In the genomic region with DNA sequence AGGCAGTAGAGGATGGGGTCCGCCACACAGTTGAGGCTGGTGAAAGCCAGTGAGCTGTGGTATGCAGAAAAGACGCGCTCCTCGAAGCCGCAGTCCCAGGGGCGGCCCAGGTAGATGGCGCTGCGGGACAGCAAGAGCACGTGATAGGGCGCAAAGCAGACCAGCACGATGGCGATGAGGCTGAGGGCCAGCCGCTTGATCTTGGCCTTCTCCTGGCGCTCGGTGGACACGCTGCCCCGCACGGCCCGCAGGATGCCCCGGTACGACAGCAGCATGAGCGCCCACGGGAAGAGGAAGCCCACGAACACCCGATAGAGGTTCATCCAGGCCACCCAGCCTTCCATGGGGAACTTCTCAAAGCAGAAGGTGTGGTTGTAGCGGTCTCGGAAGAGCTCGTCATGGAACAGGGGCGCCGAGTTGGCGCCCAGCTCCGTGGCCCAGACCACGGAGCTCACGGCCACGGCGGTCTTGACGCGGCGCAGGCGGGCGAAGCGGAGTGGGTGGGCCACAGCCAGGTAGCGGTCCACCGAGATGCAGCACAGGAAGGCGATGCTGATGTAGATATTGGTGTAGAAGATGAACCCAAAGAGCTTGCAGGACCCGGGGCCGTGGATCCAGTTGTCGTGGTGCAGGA, we compare ENCODE assay signal across 9 cellular contexts. TPM values are rescaled to one million over a fixed set of nuclear protein-coding genes. Genes with fewer than 3 reads are reported as not detected.
DNase-seq lines count a peak whose midpoint lies in the region; ATAC-seq, FAIRE-seq and TF ChIP-seq lines count a peak whose summit lies in the region.
"Had no signal": no experiment of that assay in that cellular context is flagged by ENCODE, and none has a peak within 500 bp of the region (broad histone marks: within the 10 kb centered on the region; RNA-seq: fewer than 3 reads in every experiment).

No MANE protein-coding gene starts in this region.

- no peaks in the 10 kb centered on the region for H3K9me3 Mint-ChIP-seq in HFFc6
- H3K9me3 Mint-ChIP-seq: dendritic cell treated with granulocyte-macrophage colony-stimulating factor and Interleukin-4, amounts not matched to agents 40 ng/mL and 50 ng/mL, for 4 days had no signal

- H3K27me3 ChIP-seq in BE2C: no peaks in the 10 kb centered on the region
- no peaks in the 10 kb centered on the region for H3K27me3 ChIP-seq in small intestine (ENCODE audit: control insufficient read depth in 2 of 2, insufficient read depth in 2 of 2, low read length in 2 of 2)

- no peak overlapping the region for H3K27ac Mint-ChIP-seq in HFFc6
- H3K27ac Mint-ChIP-seq: dendritic cell treated with granulocyte-macrophage colony-stimulating factor and Interleukin-4, amounts not matched to agents 40 ng/mL and 50 ng/mL, for 4 days had no signal

- H3K36me3 ChIP-seq in BE2C (no peaks in the 10 kb centered on the region), small intestine (ENCODE audit: control insufficient read depth in 2 of 2, insufficient read depth in 2 of 2, low read length in 2 of 2) (no peaks in the 10 kb centered on the region)

- H3K4me3 ChIP-seq in BE2C (ENCODE audit: low read depth, low read length) (no peak overlapping the region), fibroblast of pulmonary artery (replicated peaks; ENCODE audit: low read depth, low read length) (no peak overlapping the region), small intestine (ENCODE audit: low read depth in 1 of 2, low read length in 2 of 2) (no peak overlapping the region)

- peaks cover 17% of the 10 kb centered on the region for H3K4me1 Mint-ChIP-seq in HFFc6 (ENCODE audit: low read depth)

- no peaks in the 10 kb centered on the region; the same call in none of the 2 replicates for H3K27me3 Mint-ChIP-seq in HFFc6 (ENCODE audit: insufficient read depth)

- no peak for ATAC-seq in HG03159 (IDR thresholded peaks at IDR 0.05; ENCODE audit: unreplicated experiment)

- H3K9me3 ChIP-seq in BE2C (no peaks in the 10 kb centered on the region), small intestine (ENCODE audit: control insufficient read depth, low read depth) (no peaks in the 10 kb centered on the region)

- 52 to 54% (median 53%) methylated on average over 45 to 48 of the region's 48 CpGs for whole genome bisulfite sequencing in small intestine, 3 donors

- no peak for FAIRE-seq in small intestine (lab: Jason Lieb, UNC)

- H3K4me1 ChIP-seq in BE2C (no peaks in the 10 kb centered on the region), small intestine (ENCODE audit: control insufficient read depth in 2 of 2, insufficient read depth in 1 of 2, low read depth in 1 of 2, low read length in 1 of 2) (no peaks in the 10 kb centered on the region)

- H3K36me3 Mint-ChIP-seq in HFFc6 (ENCODE audit: low read depth): peaks cover 7% of the 10 kb centered on the region

- H3K27ac ChIP-seq in small intestine (ENCODE audit: low read depth in 1 of 2, low read length in 1 of 2): no peak overlapping the region

- no peak overlapping the region for H3K4me3 Mint-ChIP-seq in HFFc6
- H3K4me3 Mint-ChIP-seq: dendritic cell treated with granulocyte-macrophage colony-stimulating factor and Interleukin-4, amounts not matched to agents 40 ng/mL and 50 ng/mL, for 4 days had no signal

- DNase-seq in BE2C (peak; percentile 79), HFFc6 (no peak), fibroblast of pulmonary artery (ENCODE audit: low read depth) (no peak), small intestine (peak; percentile 61), NCI-H1105 (lab: John Stamatoyannopoulos, UW) (no peak), KG1 (lab: John Stamatoyannopoulos, UW) (no peak)
- DNase-seq in activated CD4-positive, alpha-beta T cell treated with anti-CD3 and anti-CD28 coated beads for 4 hours: peak; percentile 23 to 38

- TF ChIP-seq CTCF in BE2C (IDR thresholded peaks at IDR 0.05; ENCODE audit: low read depth, low read length) (peak; percentile 70), HFFc6 (IDR thresholded peaks at IDR 0.05) (peak; percentile 57), fibroblast of pulmonary artery (IDR thresholded peaks at IDR 0.05; ENCODE audit: low read length, missing control alignments) (peak; percentile 24)

RNA-seq across cellular contexts. Expression of gene OPA3, which starts 6.5 kb away (rescaled TPM):
- polyA plus RNA-seq in BE2C (2012; ENCODE audit: insufficient read depth, insufficient read length, low read depth): 11.8 TPM
- total RNA-seq in HFFc6 (2021; fragmentation: NEBNext Ultra II Directional; extraction: Animal tissue kit (Norgen Biotek cat#: 25700)): 10 to 100 TPM; 13.3 to 15.5 (median 14.3) TPM
- polyA plus RNA-seq in small intestine: 1 to 10 TPM; 4.5 to 7.9 (median 4.9) TPM

RNA-seq across cellular contexts. Expression of gene GPR4, which starts 10.9 kb away (rescaled TPM):
- 8.6 TPM for polyA plus RNA-seq in BE2C (2012; ENCODE audit: insufficient read depth, insufficient read length, low read depth)
- total RNA-seq in HFFc6 (2021; fragmentation: NEBNext Ultra II Directional; extraction: Animal tissue kit (Norgen Biotek cat#: 25700)): 10 to 100 TPM in 4 of 6 experiments, 1 to 10 TPM in 2; 3.7 to 16.8 (median 13.3) TPM
- polyA plus RNA-seq in small intestine: 1 to 10 TPM in 1 of 3 donors, under 1 TPM in 2; 0.22 to 3.8 (median 0.54) TPM

RNA-seq across cellular contexts. Expression of gene EML2, which starts 48.1 kb away (rescaled TPM):
- 25.9 TPM for polyA plus RNA-seq in BE2C (2012; ENCODE audit: insufficient read depth, insufficient read length, low read depth)
- 10 to 100 TPM; 57.8 to 71.2 (median 64.7) TPM for total RNA-seq in HFFc6 (2021; fragmentation: NEBNext Ultra II Directional; extraction: Animal tissue kit (Norgen Biotek cat#: 25700))
- polyA plus RNA-seq in small intestine: 10 to 100 TPM; 18.9 to 39.9 (median 20.8) TPM

Comparison
In these comparisons a context has a peak if more than half of its experiments do, and no peak if none do; other contexts are left out.
1. DNase-seq: peak in BE2C (single experiment), activated CD4-positive, alpha-beta T cell treated with anti-CD3 and anti-CD28 coated beads for 4 hours (2 of 2) and small intestine (single experiment); none in HFFc6 (single experiment), fibroblast of pulmonary artery (single experiment), NCI-H1105 (single experiment) and KG1 (single experiment).
2. Peak in every context shown above with its lines, with median percentiles within 50 percentile points of each other: CTCF ChIP-seq.